Comparison of ENCODE assay signal across 14 cellular contexts in the genomic region with DNA sequence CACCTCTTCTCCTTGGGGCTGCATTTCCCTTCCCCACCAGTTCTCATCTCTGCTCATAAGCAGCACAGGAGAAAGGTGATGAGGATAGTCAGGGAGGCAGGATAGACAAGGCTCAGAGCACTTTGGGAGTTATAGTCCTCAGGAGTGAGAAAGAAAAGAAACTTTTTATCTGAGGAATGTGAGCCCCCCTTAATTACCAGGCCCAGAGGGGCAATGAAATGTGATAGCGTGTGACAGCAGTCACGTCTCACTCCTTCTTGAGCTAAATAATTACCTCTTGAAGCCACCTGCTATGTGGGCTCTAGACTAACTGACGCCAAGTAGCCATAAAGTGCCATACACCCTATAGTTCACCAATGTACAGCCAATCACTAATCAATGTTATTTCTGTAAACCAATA.
"Had no signal": no experiment of that assay in that cellular context is flagged by ENCODE, and none has a peak within 500 bp of the region (broad histone marks: within the 10 kb centered on the region; RNA-seq: fewer than 3 reads in every experiment).

No MANE protein-coding gene starts in this region.

- ATAC-seq: left lung; pancreas; stimulated activated naive CD8-positive, alpha-beta T cell treated with anti-CD3 and anti-CD28 coated beads, Interleukin-15, Interleukin-2, amounts not matched to agents 100 U/mL and 50 U/mL, for 24 hours; upper lobe of right lung had no signal

- H3K9me3 Mint-ChIP-seq: activated CD4-positive, alpha-beta memory T cell treated with anti-CD3 and anti-CD28 coated beads for 36 hours had no signal

- H3K4me3 Mint-ChIP-seq: activated CD4-positive, alpha-beta memory T cell treated with anti-CD3 and anti-CD28 coated beads for 36 hours; neural crest cell had no signal

- DNase-seq: activated CD4-positive, alpha-beta memory T cell treated with anti-CD3 and anti-CD28 coated beads for 36 hours; activated naive CD4-positive, alpha-beta T cell; activated T-cell treated with anti-CD3 and anti-CD28 coated beads, Interleukin-2, amount 50 U/mL, for 48 hours; caudate nucleus; colonic mucosa; esophagus squamous epithelium; foreskin fibroblast; left lung; pancreas; stimulated activated CD4-positive, alpha-beta T cell treated with anti-CD3 and anti-CD28 coated beads, Interleukin-2, amount 100 ng/mL, for 48 hours; stimulated activated naive CD8-positive, alpha-beta T cell treated with anti-CD3 and anti-CD28 coated beads, Interleukin-15, Interleukin-2, amounts not matched to agents 100 U/mL and 50 U/mL, for 24 hours; T-helper 9 cell; upper lobe of right lung had no signal

- H3K27me3 Mint-ChIP-seq: activated CD4-positive, alpha-beta memory T cell treated with anti-CD3 and anti-CD28 coated beads for 36 hours had no signal

- H3K27ac Mint-ChIP-seq: activated CD4-positive, alpha-beta memory T cell treated with anti-CD3 and anti-CD28 coated beads for 36 hours had no signal
